In the genomic region with DNA sequence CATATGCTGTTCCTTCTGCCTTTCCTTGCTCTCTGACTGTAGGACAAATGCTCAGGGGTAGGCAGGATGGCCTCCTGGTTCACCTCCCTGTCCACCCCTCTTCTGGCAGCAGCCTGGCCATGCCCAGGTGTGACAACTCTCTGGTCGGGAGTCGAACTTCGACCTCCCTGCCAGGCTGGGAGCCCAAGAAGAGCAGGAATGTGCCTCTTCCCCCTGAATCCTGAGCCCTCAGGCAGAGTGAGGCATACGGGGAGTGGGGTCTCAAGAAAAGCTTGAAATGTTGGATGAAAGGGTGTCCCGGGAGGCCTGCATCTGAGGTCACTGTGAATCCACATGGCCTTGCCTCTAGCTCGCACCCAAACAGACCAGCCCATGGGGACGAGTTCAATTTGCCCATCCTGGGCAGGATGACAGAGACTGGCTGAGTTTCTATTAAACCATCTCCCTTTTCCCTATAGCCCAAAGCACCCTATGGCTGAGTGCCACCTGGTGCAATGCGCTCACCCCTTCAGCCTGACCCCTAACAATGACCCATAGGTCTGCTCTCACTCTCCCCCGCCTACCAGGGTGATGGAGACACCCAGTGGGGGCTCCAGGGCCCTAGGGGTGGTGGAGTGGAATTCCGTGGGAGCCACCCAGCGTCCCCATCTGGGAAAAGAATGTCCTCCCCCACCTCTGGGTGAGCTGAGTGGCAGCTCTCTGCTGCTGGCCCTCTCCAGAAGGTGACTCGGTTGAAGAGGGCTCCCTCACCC, we compare ENCODE assay signal across 13 cellular contexts. TPM values are rescaled to one million over a fixed set of nuclear protein-coding genes. Genes with fewer than 3 reads are reported as not detected.
"Had no signal": no experiment of that assay in that cellular context is flagged by ENCODE, and none has a peak within 500 bp of the region (broad histone marks: within the 10 kb centered on the region; RNA-seq: fewer than 3 reads in every experiment).

No MANE protein-coding gene starts in this region.

- H3K36me3 ChIP-seq: breast epithelium had no signal

- H3K4me3 ChIP-seq: breast epithelium, SK-N-MC had no signal

- DNase-seq: activated CD4-positive, alpha-beta T cell treated with anti-CD3 and anti-CD28 coated beads for 48 hours; activated CD8-positive, alpha-beta memory T cell treated with anti-CD3 and anti-CD28 coated beads, Interleukin-2, amount 50 U/mL, for 48 hours; activated CD8-positive, alpha-beta T cell treated with anti-CD3 and anti-CD28 coated beads, Interleukin-2, amount 10 ng/mL, durations not matched to agents 7 days and 5 days; foreskin melanocyte; stimulated activated CD4-positive, alpha-beta T cell treated with anti-CD3 and anti-CD28 coated beads, Interleukin-2, amount 100 ng/mL, for 48 hours; stimulated activated naive CD4-positive, alpha-beta T cell treated with Interleukin-2 at 50 U/mL for 16 hours had no signal

- ATAC-seq: activated CD8-positive, alpha-beta T cell treated with anti-CD3 and anti-CD28 coated beads, Interleukin-2, amount 10 ng/mL, durations not matched to agents 7 days and 5 days; WTC11 had no signal

- H3K4me3 Mint-ChIP-seq: activated CD8-positive, alpha-beta T cell treated with anti-CD3 and anti-CD28 coated beads, Interleukin-2, amount 10 ng/mL, durations not matched to agents 7 days and 5 days; activated naive CD8-positive, alpha-beta T cell; WTC11 had no signal

- H3K27ac Mint-ChIP-seq: activated CD8-positive, alpha-beta T cell treated with anti-CD3 and anti-CD28 coated beads, Interleukin-2, amount 10 ng/mL, durations not matched to agents 7 days and 5 days; activated naive CD8-positive, alpha-beta T cell; WTC11 had no signal

- H3K27ac ChIP-seq: breast epithelium, SK-N-MC had no signal

- H3K27me3 ChIP-seq: breast epithelium had no signal

- H3K4me1 ChIP-seq: breast epithelium had no signal

- H3K36me3 Mint-ChIP-seq: activated naive CD8-positive, alpha-beta T cell; WTC11 had no signal

- H3K27me3 Mint-ChIP-seq: activated naive CD8-positive, alpha-beta T cell had no signal

RNA-seq across cellular contexts. Expression of a gene that starts 52.9 kb away (rescaled TPM):
- total RNA-seq: activated CD8-positive, alpha-beta T cell treated with anti-CD3 and anti-CD28 coated beads, Interleukin-2, amount 10 ng/mL, durations not matched to agents 7 days and 5 days; endothelial cell of umbilical vein; myocyte had no signal
- polyA plus RNA-seq: endothelial cell of umbilical vein, keratinocyte had no signal
